8 cellular contexts compared by ENCODE assay signal in genomic region chr12:104303538-104304151, GRCh38. TPM values are rescaled to one million over a fixed set of nuclear protein-coding genes. Genes with fewer than 3 reads are reported as not detected.
DNase-seq lines count a peak whose midpoint lies in the region; ATAC-seq and TF ChIP-seq lines count a peak whose summit lies in the region.

Gene EID3 (plus strand): TSS chr12:104303739. CDS start chr12:104303935, 196 bp downstream.

- no TSS peak for BruUV-seq in PC-9 (replicated peaks; lab: Mats Ljungman, UMichigan)

- H3K9me3 ChIP-seq in PC-9 (ENCODE audit: insufficient read depth, low read depth), result no peaks in the 10 kb centered on the region

- H3K36me3 Mint-ChIP-seq in GM23338 (ENCODE audit: low read depth), result peaks cover 40% of the 10 kb centered on the region
- H3K36me3 Mint-ChIP-seq in activated naive CD8-positive, alpha-beta T cell, result peaks cover 18% of the 10 kb centered on the region
- H3K36me3 Mint-ChIP-seq in glutamatergic neuron (ENCODE audit: unreplicated experiment), result no peaks in the 10 kb centered on the region

- no peaks in the 10 kb centered on the region for H3K9me2 ChIP-seq in GM23338 (ENCODE audit: insufficient read depth)
- no peaks in the 10 kb centered on the region for H3K9me2 ChIP-seq in PC-9 (ENCODE audit: insufficient read depth)

- peak within 1 kb of the TSS; percentile 76 for H3K27ac ChIP-seq in GM23338 (ENCODE audit: low read depth)
- H3K27ac ChIP-seq in PC-9, result peak within 1 kb of the TSS; percentile 86
- peak within 1 kb of the TSS; percentile 58 for H3K27ac ChIP-seq in substantia nigra (ENCODE audit: low read depth, low read length, poor library complexity, severe bottlenecking)

- POLR2A ChIA-PET in PC-9 (lab: Charles Lee; ENCODE audit: unreplicated experiment), result interaction anchor here (0.5 to 1.1 kb wide), 6 partner anchors 13 to 376 kb away, joined by 3 to 6 read pairs (median 3); no protein-coding TSS in a partner anchor

- H3K4me1 Mint-ChIP-seq in GM23338 (peaks cover 53% of the 10 kb centered on the region), glutamatergic neuron (ENCODE audit: low read depth, unreplicated experiment) (peaks cover 8% of the 10 kb centered on the region)
- peaks cover 64% of the 10 kb centered on the region for H3K4me1 Mint-ChIP-seq in activated naive CD8-positive, alpha-beta T cell (ENCODE audit: low read depth)

- H3K27ac Mint-ChIP-seq in GM23338 (peak within 1 kb of the TSS; percentile 80), glutamatergic neuron (ENCODE audit: unreplicated experiment) (no peak within 1 kb of the TSS)
- H3K27ac Mint-ChIP-seq in activated naive CD8-positive, alpha-beta T cell, result peak within 1 kb of the TSS; percentile 95

- H3K4me3 ChIP-seq in GM23338 (peak within 1 kb of the TSS; percentile 61), PC-9 (peak within 1 kb of the TSS; percentile 59)

- DNase-seq in DMS79 treated with DMSO at 0.1 percent for 48 hours (lab: John Stamatoyannopoulos, UW), result peak; percentile 75
- DNase-seq in GM23338 (ENCODE audit: low spot score), result peak; percentile 92
- DNase-seq in PC-9, result peak; percentile 71 to 80
- DNase-seq in glutamatergic neuron, result peak; percentile 91
- DNase-seq in omental fat pad (ENCODE audit: low spot score), result peak; percentile 55
- peak; percentile 37 to 93 (median 79) for DNase-seq in substantia nigra (lab: John Stamatoyannopoulos, UW)
- DNase-seq in SKM-1 (lab: John Stamatoyannopoulos, UW; ENCODE audit: unreplicated experiment), result no peak

- H3K9me3 Mint-ChIP-seq in GM23338 (no peaks in the 10 kb centered on the region; the same call in 2 of the 3 replicates), glutamatergic neuron (ENCODE audit: unreplicated experiment) (no peaks in the 10 kb centered on the region)
- no peaks in the 10 kb centered on the region for H3K9me3 Mint-ChIP-seq in activated naive CD8-positive, alpha-beta T cell (ENCODE audit: low read depth)

- intact Hi-C loops in PC-9 (cut with micrococcal nuclease; ENCODE audit: unreplicated experiment), result no loop called here

- H3K4me1 ChIP-seq in GM23338 (ENCODE audit: insufficient read depth) (peaks cover 26% of the 10 kb centered on the region), PC-9 (replicated peaks; ENCODE audit: insufficient read depth) (peaks cover 67% of the 10 kb centered on the region)

- H3K79me2 ChIP-seq in GM23338 (replicated peaks; ENCODE audit: insufficient read depth), result peaks cover 85% of the 10 kb centered on the region
- H3K79me2 ChIP-seq in PC-9 (ENCODE audit: low read depth), result peaks cover 100% of the 10 kb centered on the region

- H3K36me3 ChIP-seq in GM23338 (ENCODE audit: insufficient read depth), result no peaks in the 10 kb centered on the region
- peaks cover 72% of the 10 kb centered on the region for H3K36me3 ChIP-seq in PC-9 (ENCODE audit: low read depth)

- TF ChIP-seq CTCF in GM23338 (conservative IDR thresholded peaks at IDR 0.05; ENCODE audit: low read depth in 2 of 2) (no peak), PC-9 (conservative IDR thresholded peaks at IDR 0.05) (no peak), glutamatergic neuron (IDR thresholded peaks at IDR 0.05; ENCODE audit: partially characterized antibody, unreplicated experiment) (no peak), omental fat pad (IDR thresholded peaks at IDR 0.05) (no peak)

- H3F3A ChIP-seq in GM23338 (replicated peaks; ENCODE audit: low read depth), result peaks cover 8% of the 10 kb centered on the region
- H3F3A ChIP-seq in PC-9 (ENCODE audit: insufficient read depth, low read depth), result peaks cover 100% of the 10 kb centered on the region

- H3K27me3 Mint-ChIP-seq in GM23338 (ENCODE audit: insufficient read depth, low read depth, poor library complexity) (peaks cover 12% of the 10 kb centered on the region), glutamatergic neuron (ENCODE audit: unreplicated experiment) (peaks cover 1% of the 10 kb centered on the region)
- no peaks in the 10 kb centered on the region for H3K27me3 Mint-ChIP-seq in activated naive CD8-positive, alpha-beta T cell

- H3K4me3 Mint-ChIP-seq in GM23338, result peak within 1 kb of the TSS; percentile 75
- peak within 1 kb of the TSS; percentile 85 for H3K4me3 Mint-ChIP-seq in activated naive CD8-positive, alpha-beta T cell
- H3K4me3 Mint-ChIP-seq in glutamatergic neuron (ENCODE audit: unreplicated experiment), result peak within 1 kb of the TSS; percentile 85

- H3K4me2 ChIP-seq in GM23338 (peak within 1 kb of the TSS; percentile 80), PC-9 (peak within 1 kb of the TSS; percentile 97)

- peak; percentile 92 for ATAC-seq in GM23338
- ATAC-seq in omental fat pad (ENCODE audit: low FRiP score), result peak; percentile 89

- H3K27me3 ChIP-seq in GM23338 (ENCODE audit: insufficient read depth) (0 out of 2 replicates have a peak, but pooled peaks cover 3% of the 10 kb centered on the region), PC-9 (ENCODE audit: insufficient read depth, low read depth) (no peaks in the 10 kb centered on the region)

- CTCF ChIA-PET in PC-9 (lab: Charles Lee), result no interaction called here

- H4K20me1 ChIP-seq in GM23338 (replicated peaks; ENCODE audit: insufficient read depth) (peaks cover 65% of the 10 kb centered on the region), PC-9 (ENCODE audit: insufficient read depth) (peaks cover 100% of the 10 kb centered on the region)

- H2AFZ ChIP-seq in GM23338 (peak within 1 kb of the TSS; percentile 41; the same call in 1 of the 2 replicates), PC-9 (no peak within 1 kb of the TSS)

TF ChIP-seq in GM23338, 12 proteins besides CTCF, POLR2A, EP300 and RAD21:
- peak; percentile 80 for TF ChIP-seq CREB1 (CRISPR knock-in tag; IDR thresholded peaks at IDR 0.05; ENCODE audit: low read depth)
- TF ChIP-seq POLR2AphosphoS5 (IDR thresholded peaks at IDR 0.05; ENCODE audit: low read depth), result no peak

RNA-seq across cellular contexts. Expression of gene EID3, which starts in this region (rescaled TPM):
- 3.4 and 8.8 TPM in 2 replicates for total RNA-seq in GM23338 (2014; rRNA removed; shearing (Covaris generic))
- polyA plus RNA-seq in GM23338 (2016; fragmentation: Nextera tagmentation; extraction: Ambion mirVana), result 3.3 and 3.9 TPM in 2 replicates
- total RNA-seq in PC-9 (2021), result 42.4 and 47.4 TPM in 2 replicates
- 3.7 TPM for total RNA-seq in glutamatergic neuron (ENCODE audit: unreplicated experiment)
- total RNA-seq in omental fat pad, result 10 to 100 TPM; 11.2 to 44.4 (median 19.6) TPM
